ENCODE assay signal across 8 cellular contexts in genomic region chr4:2412534-2412884, GRCh38. TPM values are rescaled to one million over a fixed set of nuclear protein-coding genes. Genes with fewer than 3 reads are reported as not detected.
DNase-seq lines count a peak whose midpoint lies in the region; ATAC-seq and TF ChIP-seq lines count a peak whose summit lies in the region.

No MANE protein-coding gene starts in this region.

- H3K27ac Mint-ChIP-seq in activated CD4-positive, alpha-beta memory T cell treated with anti-CD3 and anti-CD28 coated beads, Interleukin-2, amount 10 ng/mL, durations not matched to agents 7 days and 5 days: peak overlapping the region; percentile 98

- H3K4me1 Mint-ChIP-seq in activated CD4-positive, alpha-beta memory T cell treated with anti-CD3 and anti-CD28 coated beads, Interleukin-2, amount 10 ng/mL, durations not matched to agents 7 days and 5 days: peaks cover 84% of the 10 kb centered on the region

- H3K9me3 Mint-ChIP-seq in activated CD4-positive, alpha-beta memory T cell treated with anti-CD3 and anti-CD28 coated beads, Interleukin-2, amount 10 ng/mL, durations not matched to agents 7 days and 5 days: no peaks in the 10 kb centered on the region

- CTCF ChIA-PET in activated CD4-positive, alpha-beta memory T cell treated with anti-CD3 and anti-CD28 coated beads, Interleukin-2, amount 10 ng/mL, durations not matched to agents 7 days and 5 days (lab: Charles Lee): interaction anchor here (0.8 to 3.8 kb wide), 14 partner anchors 9 to 542 kb away, joined by 3 to 36 read pairs (median 6); partner anchors contain the start of genes HAUS3, MXD4, POLN and RNF4

- DNase-seq in activated T-cell treated with anti-CD3 and anti-CD28 coated beads for 1 hour (ENCODE audit: low read depth) (peak; percentile 50), fibroblast of mammary gland (ENCODE audit: low read depth) (no peak), NCI-H2081 (lab: John Stamatoyannopoulos, UW) (no peak), cerebellar cortex (ENCODE audit: low spot score) (no peak)
- no peak for DNase-seq in activated T-cell treated with anti-CD3 and anti-CD28 coated beads, Interleukin-2, amount 50 U/mL, for 48 hours
- DNase-seq in activated CD4-positive, alpha-beta memory T cell treated with anti-CD3 and anti-CD28 coated beads, Interleukin-2, amount 10 ng/mL, durations not matched to agents 7 days and 5 days: peak; percentile 87
- peak; percentile 59 to 66 for DNase-seq in stimulated activated CD4-positive, alpha-beta T cell treated with anti-CD3 and anti-CD28 coated beads, Interleukin-2, amount 100 ng/mL, for 24 hours

- peak overlapping the region; percentile 28 for H3K4me3 ChIP-seq in fibroblast of mammary gland (ENCODE audit: control insufficient read depth, low read depth, low read length)

- no peaks in the 10 kb centered on the region for H3K27me3 Mint-ChIP-seq in activated CD4-positive, alpha-beta memory T cell treated with anti-CD3 and anti-CD28 coated beads, Interleukin-2, amount 10 ng/mL, durations not matched to agents 7 days and 5 days

- peak; percentile 13 for ATAC-seq in HG03159 (IDR thresholded peaks at IDR 0.05; ENCODE audit: unreplicated experiment)

- POLR2A ChIA-PET in activated CD4-positive, alpha-beta memory T cell treated with anti-CD3 and anti-CD28 coated beads, Interleukin-2, amount 10 ng/mL, durations not matched to agents 7 days and 5 days (lab: Charles Lee): interaction anchor here (0.8 to 5.8 kb wide), 30 partner anchors 9 to 556 kb away, joined by 3 to 105 read pairs (median 5); partner anchors contain the start of genes FAM193A, HAUS3, LETM1 and MXD4

- H3K4me3 Mint-ChIP-seq in activated CD4-positive, alpha-beta memory T cell treated with anti-CD3 and anti-CD28 coated beads, Interleukin-2, amount 10 ng/mL, durations not matched to agents 7 days and 5 days: peak overlapping the region; percentile 62

- TF ChIP-seq CTCF in fibroblast of mammary gland (conservative IDR thresholded peaks at IDR 0.05; ENCODE audit: control insufficient read depth, insufficient read depth, low read depth, low read length): no peak

- H3K36me3 Mint-ChIP-seq in activated CD4-positive, alpha-beta memory T cell treated with anti-CD3 and anti-CD28 coated beads, Interleukin-2, amount 10 ng/mL, durations not matched to agents 7 days and 5 days (ENCODE audit: low read depth): peaks cover 3% of the 10 kb centered on the region

RNA-seq across cellular contexts. Expression of gene ZFYVE28, which starts 5.9 kb away (rescaled TPM):
- 10 to 100 TPM; 38.9 to 40.1 TPM for total RNA-seq in activated CD4-positive, alpha-beta memory T cell treated with anti-CD3 and anti-CD28 coated beads, Interleukin-2, amount 10 ng/mL, durations not matched to agents 7 days and 5 days

RNA-seq across cellular contexts. Expression of gene CFAP99, which starts 6.2 kb away (rescaled TPM):
- under 1 TPM; 0.08 TPM for total RNA-seq in activated CD4-positive, alpha-beta memory T cell treated with anti-CD3 and anti-CD28 coated beads, Interleukin-2, amount 10 ng/mL, durations not matched to agents 7 days and 5 days

RNA-seq across cellular contexts. Expression of gene RNF4, which starts 56.4 kb away (rescaled TPM):
- 100 to 1,000 TPM; 106 to 113 TPM for total RNA-seq in activated CD4-positive, alpha-beta memory T cell treated with anti-CD3 and anti-CD28 coated beads, Interleukin-2, amount 10 ng/mL, durations not matched to agents 7 days and 5 days

Comparison
In these comparisons a context has a peak if more than half of its experiments do, and no peak if none do; other contexts are left out.
1. DNase-seq: peak in activated T-cell treated with anti-CD3 and anti-CD28 coated beads for 1 hour (single experiment), activated CD4-positive, alpha-beta memory T cell treated with anti-CD3 and anti-CD28 coated beads, Interleukin-2, amount 10 ng/mL, durations not matched to agents 7 days and 5 days (single experiment) and stimulated activated CD4-positive, alpha-beta T cell treated with anti-CD3 and anti-CD28 coated beads, Interleukin-2, amount 100 ng/mL, for 24 hours (2 of 2); none in activated T-cell treated with anti-CD3 and anti-CD28 coated beads, Interleukin-2, amount 50 U/mL, for 48 hours (0 of 2), fibroblast of mammary gland (single experiment), NCI-H2081 (0 of 2) and cerebellar cortex (single experiment).